Comparison of ENCODE assay signal across 9 cellular contexts in genomic region chr1:201042663-201043461, GRCh38. TPM values are rescaled to one million over a fixed set of nuclear protein-coding genes. Genes with fewer than 3 reads are reported as not detected.
DNase-seq lines count a peak whose midpoint lies in the region; ATAC-seq and TF ChIP-seq lines count a peak whose summit lies in the region.
"Had no signal": no experiment of that assay in that cellular context is flagged by ENCODE, and none has a peak within 500 bp of the region (broad histone marks: within the 10 kb centered on the region; RNA-seq: fewer than 3 reads in every experiment).

No MANE protein-coding gene starts in this region.

- H3K27ac ChIP-seq in SU-DHL-6 (ENCODE audit: low read depth, low read length) (no peak overlapping the region), heart right ventricle (no peak overlapping the region)
- H3K27ac ChIP-seq: SJSA1 had no signal

- H3K4me1 ChIP-seq in adipocyte (ENCODE audit: control insufficient read depth, insufficient read depth, low read length) (no peaks in the 10 kb centered on the region), heart right ventricle (peaks cover 0 to 9% (median 4%) of the 10 kb centered on the region in 9 donors)
- H3K4me1 ChIP-seq: SJSA1 had no signal

- H2AFZ ChIP-seq in SU-DHL-6 (ENCODE audit: low read depth, low read length, severe bottlenecking) = no peak overlapping the region

- no peaks in the 10 kb centered on the region for H3K9me3 ChIP-seq in SU-DHL-6 (ENCODE audit: insufficient read depth, low read length)
- no peaks in the 10 kb centered on the region for H3K9me3 ChIP-seq in adipocyte (ENCODE audit: control insufficient read depth, low read length)
- no peaks in the 10 kb centered on the region for H3K9me3 ChIP-seq in heart right ventricle
- H3K9me3 ChIP-seq: SJSA1 had no signal

- TF ChIP-seq CTCF in SU-DHL-6 (IDR thresholded peaks at IDR 0.05; ENCODE audit: insufficient read depth, low read length, poor library complexity, severe bottlenecking) (peak; percentile 89), heart right ventricle (IDR thresholded peaks at IDR 0.05) (peak; percentile 56 to 89 (median 86)), retinal pigment epithelial cell (conservative IDR thresholded peaks at IDR 0.05; ENCODE audit: low read depth, low read length) (peak; percentile 96)

- no peaks in the 10 kb centered on the region for H3K79me2 ChIP-seq in SU-DHL-6 (ENCODE audit: insufficient read depth, low read length)

- H3K4me2 ChIP-seq in SU-DHL-6 (ENCODE audit: low read depth, low read length, poor library complexity, severe bottlenecking) = no peak overlapping the region

- no peak overlapping the region for H3K9ac ChIP-seq in SU-DHL-6 (ENCODE audit: low read length)
- no peak overlapping the region for H3K9ac ChIP-seq in adipocyte (ENCODE audit: low read length)

- intact Hi-C loops in heart right ventricle (cut with DNase I) = loop anchor here in 8 of 10 donors (1.0 to 10.0 kb wide), 10 partner anchors 68 to 486 kb away; partner anchors contain the start of genes KIF14 (in 4 of the 8) and GPR25 (in 1 of the 8)

- WGBS in heart right ventricle, 2 donors = 22 to 30% methylated on average over 14 of the region's 14 CpGs

- peak; percentile 66 for ATAC-seq in GM21723 (IDR thresholded peaks at IDR 0.05; ENCODE audit: unreplicated experiment)
- peak; percentile 66 to 86 (median 82) for ATAC-seq in heart right ventricle
- no peak for ATAC-seq in GM19452 (IDR thresholded peaks at IDR 0.05; ENCODE audit: unreplicated experiment)

- no peaks in the 10 kb centered on the region for H3K36me3 ChIP-seq in SU-DHL-6 (ENCODE audit: low read length)
- H3K36me3 ChIP-seq in adipocyte (ENCODE audit: control insufficient read depth, insufficient read depth, low read length, severe bottlenecking) = no peaks in the 10 kb centered on the region
- no peaks in the 10 kb centered on the region for H3K36me3 ChIP-seq in heart right ventricle
- H3K36me3 ChIP-seq: SJSA1 had no signal

- H3K4me3 ChIP-seq in SU-DHL-6 (ENCODE audit: insufficient read depth, low read length, poor library complexity, severe bottlenecking) (no peak overlapping the region), adipocyte (ENCODE audit: low read length) (no peak overlapping the region), heart right ventricle (no peak overlapping the region), retinal pigment epithelial cell (ENCODE audit: low read length) (no peak overlapping the region)
- H3K4me3 ChIP-seq: SJSA1 had no signal

- no peaks in the 10 kb centered on the region for H3F3A ChIP-seq in SU-DHL-6 (ENCODE audit: insufficient read depth)

- H3K27me3 ChIP-seq in SU-DHL-6 (ENCODE audit: low read length) (no peaks in the 10 kb centered on the region), adipocyte (replicated peaks; ENCODE audit: control insufficient read depth, insufficient read depth, low read length) (peaks cover 58% of the 10 kb centered on the region), heart right ventricle (peaks cover 0 to 15% (median 9%) of the 10 kb centered on the region in 7 donors)
- H3K27me3 ChIP-seq: SJSA1 had no signal

- H3K9me2 ChIP-seq in SU-DHL-6 (replicated peaks; ENCODE audit: insufficient read depth, low read length) = no peaks in the 10 kb centered on the region

- no peaks in the 10 kb centered on the region for H4K20me1 ChIP-seq in SU-DHL-6 (ENCODE audit: low read depth, low read length)

- in situ Hi-C loops in Caki2 (cut with HindIII; ENCODE audit: low pct_unique_long_range_greater_than_20kb, low sequenced_read_pairs) = no loop called here

- DNase-seq in Caki2 (ENCODE audit: low read depth) (peak; percentile 50), NAMALWA (ENCODE audit: low spot score) (peak; percentile 85), adipocyte (ENCODE audit: low read depth) (peak; percentile 82), heart right ventricle (peak; percentile 38 to 55), retinal pigment epithelial cell (ENCODE audit: low read depth) (no peak)

RNA-seq across cellular contexts. Expression of gene KIF21B, which starts 19.3 kb away (rescaled TPM):
- total RNA-seq in Caki2 (2014; rRNA removed; shearing (Covaris generic); ENCODE audit: low replicate concordance) = 0.14 TPM in 1 of 2 replicates, not detected in the other
- 1 to 10 TPM in 1 of 10 donors, under 1 TPM in 9; 0.32 to 2.6 (median 0.41) TPM for total RNA-seq in heart right ventricle
- under 1 TPM; 0.10 to 0.44 TPM for polyA plus RNA-seq in heart right ventricle
